In genomic region chr9:136840877-136841645, GRCh38 we compare ENCODE assay signal across 9 cellular contexts. TPM values are rescaled to one million over a fixed set of nuclear protein-coding genes. Genes with fewer than 3 reads are reported as not detected.
A peak's percentile ranks its signal among the peaks of the same experiment; 100 is the strongest.
DNase-seq lines count a peak whose midpoint lies in the region; TF ChIP-seq lines count a peak whose summit lies in the region.
"Had no signal": no experiment of that assay in that cellular context is flagged by ENCODE, and none has a peak within 500 bp of the region (broad histone marks: within the 10 kb centered on the region; RNA-seq: fewer than 3 reads in every experiment).

No MANE protein-coding gene starts in this region.

- H3K27me3 Mint-ChIP-seq in endothelial cell (ENCODE audit: unreplicated experiment) = peaks cover 6% of the 10 kb centered on the region

- no peaks in the 10 kb centered on the region for H3K9me3 Mint-ChIP-seq in endothelial cell (ENCODE audit: unreplicated experiment)

- H3K27me3 ChIP-seq in WERI-Rb-1 (ENCODE audit: insufficient read depth, low read depth, severe bottlenecking) = no peaks in the 10 kb centered on the region
- H3K27me3 ChIP-seq in sigmoid colon = peaks cover 18 to 35% (median 28%) of the 10 kb centered on the region in 3 donors

- H3K4me3 ChIP-seq in WERI-Rb-1 (ENCODE audit: low read depth, low read length) (no peak overlapping the region), sigmoid colon (no peak overlapping the region)
- H3K4me3 ChIP-seq: HAP-1 had no signal

- DNase-seq in DMS153 (lab: John Stamatoyannopoulos, UW) (peak; percentile 78), NCI-H1694 (lab: John Stamatoyannopoulos, UW) (peak; percentile 68), WERI-Rb-1 (peak; percentile 92), kidney tubule cell (ENCODE audit: low spot score) (peak; percentile 79), endothelial cell (ENCODE audit: low spot score) (no peak), activated gamma-delta T cell (lab: John Stamatoyannopoulos, UW) (no peak), sigmoid colon (no peak)
- DNase-seq in activated CD4-positive, alpha-beta T cell treated with anti-CD3 and anti-CD28 coated beads for 4 hours = no peak

- peaks cover 0 to 51% (median 45%) of the 10 kb centered on the region in 4 donors for H3K4me1 ChIP-seq in sigmoid colon

- no peaks in the 10 kb centered on the region for H3K4me1 Mint-ChIP-seq in endothelial cell (ENCODE audit: unreplicated experiment)

- peaks cover 4% of the 10 kb centered on the region for H3K36me3 Mint-ChIP-seq in endothelial cell (ENCODE audit: low read depth, unreplicated experiment)

- TF ChIP-seq POLR2A in sigmoid colon (IDR thresholded peaks at IDR 0.05) = no peak

- no peak for TF ChIP-seq EP300 in sigmoid colon (IDR thresholded peaks at IDR 0.05)

- no peak overlapping the region for H3K27ac Mint-ChIP-seq in endothelial cell (ENCODE audit: unreplicated experiment)

- H3K27ac ChIP-seq in WERI-Rb-1 (peak overlapping the region; percentile 81), sigmoid colon (peak overlapping the region in 1 of 4 donors; percentile 22)

- H3K4me3 Mint-ChIP-seq in endothelial cell (ENCODE audit: unreplicated experiment) = no peak overlapping the region

- WGBS in sigmoid colon, 2 donors = 16 to 63% methylated on average over 28 of the region's 28 CpGs

- intact Hi-C loops in sigmoid colon (cut with DNase I) = loop anchor here (10.0 kb wide), 1 partner anchor 194 kb away; the partner anchor contains the start of gene FUT7

- no peaks in the 10 kb centered on the region for H3K9me3 ChIP-seq in WERI-Rb-1 (ENCODE audit: severe bottlenecking)
- no peaks in the 10 kb centered on the region for H3K9me3 ChIP-seq in sigmoid colon
- H3K9me3 ChIP-seq: HAP-1 had no signal

- TF ChIP-seq CTCF in WERI-Rb-1 (IDR thresholded peaks at IDR 0.05; ENCODE audit: low read depth, low read length) = no peak
- TF ChIP-seq CTCF in endothelial cell (IDR thresholded peaks at IDR 0.05; ENCODE audit: unreplicated experiment) = no peak
- TF ChIP-seq CTCF in sigmoid colon (IDR thresholded peaks at IDR 0.05) = no peak

- H3K36me3 ChIP-seq in WERI-Rb-1 = peaks cover 29% of the 10 kb centered on the region
- H3K36me3 ChIP-seq in sigmoid colon = peaks cover 0 to 36% (median 15%) of the 10 kb centered on the region in 4 donors

RNA-seq across cellular contexts. Expression of gene AJM1, which starts 1.2 kb away (rescaled TPM):
- total RNA-seq in endothelial cell (ENCODE audit: unreplicated experiment) = 0.80 TPM
- 1 to 10 TPM in 3 of 4 donors, under 1 TPM in 1; 0.82 to 8.6 (median 5.2) TPM for total RNA-seq in sigmoid colon
- 1 to 10 TPM in 2 of 3 donors, under 1 TPM in 1; 0.46 to 6.7 (median 1.8) TPM for polyA plus RNA-seq in sigmoid colon

RNA-seq across cellular contexts. Expression of gene PHPT1, which starts 8.1 kb away (rescaled TPM):
- total RNA-seq in endothelial cell (ENCODE audit: unreplicated experiment) = 134 TPM
- total RNA-seq in sigmoid colon = 10 to 100 TPM; 39.0 to 73.1 (median 56.4) TPM
- polyA plus RNA-seq in sigmoid colon = 100 to 1,000 TPM; 109 to 144 (median 120) TPM

RNA-seq across cellular contexts. Expression of gene MAMDC4, which starts 11.1 kb away (rescaled TPM):
- total RNA-seq in endothelial cell (ENCODE audit: unreplicated experiment) (10.0 TPM), sigmoid colon (1 to 10 TPM in 2 of 4 donors, under 1 TPM in 2; 0.71 to 2.8 (median 1.8) TPM)
- polyA plus RNA-seq in sigmoid colon = 10 to 100 TPM in 1 of 3 donors, 1 to 10 TPM in 2; 1.6 to 25.3 (median 2.4) TPM

RNA-seq across cellular contexts. Expression of gene EDF1, which starts 25.0 kb away (rescaled TPM):
- total RNA-seq in endothelial cell (ENCODE audit: unreplicated experiment) (286 TPM), sigmoid colon (100 to 1,000 TPM; 261 to 303 (median 281) TPM)
- polyA plus RNA-seq in sigmoid colon = 100 to 1,000 TPM; 541 to 755 (median 730) TPM

RNA-seq across cellular contexts. Expression of gene RABL6, which starts 33.3 kb away (rescaled TPM):
- total RNA-seq in endothelial cell (ENCODE audit: unreplicated experiment) = 88.4 TPM
- 10 to 100 TPM; 36.0 to 55.9 (median 49.9) TPM for total RNA-seq in sigmoid colon
- 100 to 1,000 TPM in 1 of 3 donors, 10 to 100 TPM in 2; 63.1 to 103 (median 68.7) TPM for polyA plus RNA-seq in sigmoid colon

Comparison
In these comparisons a context has a peak if more than half of its experiments do, and no peak if none do; other contexts are left out.
1. DNase-seq: peak in DMS153 (single experiment), NCI-H1694 (single experiment), WERI-Rb-1 (single experiment) and kidney tubule cell (single experiment); none in endothelial cell (single experiment), activated gamma-delta T cell (single experiment), activated CD4-positive, alpha-beta T cell treated with anti-CD3 and anti-CD28 coated beads for 4 hours (0 of 2) and sigmoid colon (single experiment).